ENCODE assay signal across 7 cellular contexts in the genomic region with DNA sequence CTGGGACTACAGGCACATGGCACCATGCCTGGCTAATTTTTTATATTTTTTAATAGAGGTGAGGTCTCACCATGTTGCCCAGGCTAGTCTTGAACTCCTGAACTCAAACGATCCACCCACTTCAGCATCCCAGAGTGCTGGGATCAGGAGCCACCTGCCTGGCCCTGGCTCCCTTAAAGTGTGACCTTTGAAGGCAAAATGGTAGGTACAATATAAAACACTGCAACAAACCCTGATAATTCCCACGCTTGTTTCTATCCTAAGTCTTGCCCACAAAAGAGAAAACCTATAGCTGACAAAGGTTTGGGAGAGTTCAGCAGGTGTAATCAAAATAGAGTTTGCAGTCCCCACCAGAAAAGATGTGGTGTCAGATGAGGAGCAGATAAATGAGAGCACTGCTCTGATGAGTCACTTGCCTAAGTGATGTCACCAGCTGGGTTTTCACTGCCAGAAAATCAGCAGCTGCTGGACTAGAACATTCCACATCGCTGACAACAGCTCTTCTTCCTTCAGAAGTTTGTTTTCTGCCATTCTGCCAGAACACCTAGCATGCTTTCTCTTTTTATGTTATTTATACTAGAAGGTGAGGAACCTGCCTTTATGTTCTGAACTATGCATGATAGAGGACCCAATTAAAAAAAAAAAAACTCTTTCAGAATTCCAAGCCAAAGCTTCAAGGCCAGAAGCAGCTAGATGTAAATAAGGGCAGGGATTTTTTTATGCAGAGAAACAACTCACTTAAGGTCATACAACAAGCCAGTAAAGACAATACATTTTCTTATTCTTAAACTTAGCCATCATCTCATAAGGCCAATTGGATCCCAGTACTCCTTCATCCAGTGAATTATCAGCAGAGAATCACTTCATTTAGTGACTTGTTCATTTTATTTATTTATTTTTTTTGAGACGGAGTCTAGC. TPM values are rescaled to one million over a fixed set of nuclear protein-coding genes. Genes with fewer than 3 reads are reported as not detected.
A peak's percentile ranks its signal among the peaks of the same experiment; 100 is the strongest.
DNase-seq lines count a peak whose midpoint lies in the region; ATAC-seq and TF ChIP-seq lines count a peak whose summit lies in the region.

No MANE protein-coding gene starts in this region.

- H3K4me3 ChIP-seq in osteoblast (ENCODE audit: insufficient read depth, low read length): no peak overlapping the region

- peak; percentile 88 for DNase-seq in GM03348 (ENCODE audit: low spot score)
- DNase-seq in NCI-H2196 treated with DMSO at 0.1 percent for 48 hours (lab: John Stamatoyannopoulos, UW; ENCODE audit: unreplicated experiment): peak; percentile 64
- DNase-seq in dermis microvascular lymphatic vessel endothelial cell (ENCODE audit: low read depth in 2 of 2): peak; percentile 75 to 85
- peak; percentile 93 for DNase-seq in osteoblast (ENCODE audit: insufficient read length, low spot score, missing footprints)
- DNase-seq in GOT3 (lab: John Stamatoyannopoulos, UW): no peak
- DNase-seq in WTC11 (ENCODE audit: low spot score): no peak

- peaks cover 14% of the 10 kb centered on the region for H3K9me3 Mint-ChIP-seq in WTC11

- no peak overlapping the region for H3K4me3 Mint-ChIP-seq in WTC11

- peaks cover 9% of the 10 kb centered on the region for H3K4me1 ChIP-seq in osteoblast (ENCODE audit: insufficient read depth, low read length)

- H3K36me3 ChIP-seq in osteoblast (ENCODE audit: insufficient read depth, low read length): no peaks in the 10 kb centered on the region

- TF ChIP-seq CTCF in osteoblast (IDR thresholded peaks at IDR 0.05; ENCODE audit: extremely low read depth, low read depth, low read length) (no peak), WTC11 (IDR thresholded peaks at IDR 0.05) (no peak)

- H3K27ac ChIP-seq in osteoblast (ENCODE audit: low read depth, low read length): no peak overlapping the region

- POLR2A ChIA-PET in WTC11 (lab: Charles Lee): interaction anchor here (0.7 kb wide), 1 partner anchor 58 kb away, joined by 4 read pairs; no protein-coding TSS in a partner anchor

- no peaks in the 10 kb centered on the region for H3K79me2 ChIP-seq in osteoblast (ENCODE audit: insufficient read depth, low read length)

- no peaks in the 10 kb centered on the region for H3K9me3 ChIP-seq in osteoblast (ENCODE audit: low read depth, low read length)

- ATAC-seq in HG02885 (IDR thresholded peaks at IDR 0.05; ENCODE audit: poor library complexity, unreplicated experiment) (no peak), WTC11 (no peak)

- no peak overlapping the region for H3K27ac Mint-ChIP-seq in WTC11

- CTCF ChIA-PET in WTC11 (lab: Charles Lee): interaction anchor here (0.6 kb wide), 1 partner anchor 77 kb away, joined by 6 read pairs; no protein-coding TSS in a partner anchor

- peaks cover 14% of the 10 kb centered on the region for H3K27me3 Mint-ChIP-seq in WTC11 (ENCODE audit: low read depth)

- no peak overlapping the region for H2AFZ ChIP-seq in osteoblast (ENCODE audit: low read length)

- H3K4me1 Mint-ChIP-seq in WTC11: no peaks in the 10 kb centered on the region

- H4K20me1 ChIP-seq in osteoblast (ENCODE audit: insufficient read depth, low read length): no peaks in the 10 kb centered on the region

- peaks cover 10% of the 10 kb centered on the region for H3K36me3 Mint-ChIP-seq in WTC11

- H3K27me3 ChIP-seq in osteoblast (ENCODE audit: insufficient read depth, low read length): no peaks in the 10 kb centered on the region

- peak overlapping the region; percentile 1 for H3K4me2 ChIP-seq in osteoblast (ENCODE audit: insufficient read depth, low read length)

TF ChIP-seq in WTC11, 78 proteins besides CTCF, POLR2A, EP300 and RAD21 (continues in another document):
- no peak for TF ChIP-seq ZNF232 (CRISPR knock-in tag; IDR thresholded peaks at IDR 0.05)
- TF ChIP-seq, protein P1, sequence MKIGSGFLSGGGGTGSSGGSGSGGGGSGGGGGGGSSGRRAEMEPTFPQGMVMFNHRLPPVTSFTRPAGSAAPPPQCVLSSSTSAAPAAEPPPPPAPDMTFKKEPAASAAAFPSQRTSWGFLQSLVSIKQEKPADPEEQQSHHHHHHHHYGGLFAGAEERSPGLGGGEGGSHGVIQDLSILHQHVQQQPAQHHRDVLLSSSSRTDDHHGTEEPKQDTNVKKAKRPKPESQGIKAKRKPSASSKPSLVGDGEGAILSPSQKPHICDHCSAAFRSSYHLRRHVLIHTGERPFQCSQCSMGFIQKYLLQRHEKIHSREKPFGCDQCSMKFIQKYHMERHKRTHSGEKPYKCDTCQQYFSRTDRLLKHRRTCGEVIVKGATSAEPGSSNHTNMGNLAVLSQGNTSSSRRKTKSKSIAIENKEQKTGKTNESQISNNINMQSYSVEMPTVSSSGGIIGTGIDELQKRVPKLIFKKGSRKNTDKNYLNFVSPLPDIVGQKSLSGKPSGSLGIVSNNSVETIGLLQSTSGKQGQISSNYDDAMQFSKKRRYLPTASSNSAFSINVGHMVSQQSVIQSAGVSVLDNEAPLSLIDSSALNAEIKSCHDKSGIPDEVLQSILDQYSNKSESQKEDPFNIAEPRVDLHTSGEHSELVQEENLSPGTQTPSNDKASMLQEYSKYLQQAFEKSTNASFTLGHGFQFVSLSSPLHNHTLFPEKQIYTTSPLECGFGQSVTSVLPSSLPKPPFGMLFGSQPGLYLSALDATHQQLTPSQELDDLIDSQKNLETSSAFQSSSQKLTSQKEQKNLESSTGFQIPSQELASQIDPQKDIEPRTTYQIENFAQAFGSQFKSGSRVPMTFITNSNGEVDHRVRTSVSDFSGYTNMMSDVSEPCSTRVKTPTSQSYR (CRISPR knock-in tag; IDR thresholded peaks at IDR 0.05): no peak
- TF ChIP-seq, protein P2, sequence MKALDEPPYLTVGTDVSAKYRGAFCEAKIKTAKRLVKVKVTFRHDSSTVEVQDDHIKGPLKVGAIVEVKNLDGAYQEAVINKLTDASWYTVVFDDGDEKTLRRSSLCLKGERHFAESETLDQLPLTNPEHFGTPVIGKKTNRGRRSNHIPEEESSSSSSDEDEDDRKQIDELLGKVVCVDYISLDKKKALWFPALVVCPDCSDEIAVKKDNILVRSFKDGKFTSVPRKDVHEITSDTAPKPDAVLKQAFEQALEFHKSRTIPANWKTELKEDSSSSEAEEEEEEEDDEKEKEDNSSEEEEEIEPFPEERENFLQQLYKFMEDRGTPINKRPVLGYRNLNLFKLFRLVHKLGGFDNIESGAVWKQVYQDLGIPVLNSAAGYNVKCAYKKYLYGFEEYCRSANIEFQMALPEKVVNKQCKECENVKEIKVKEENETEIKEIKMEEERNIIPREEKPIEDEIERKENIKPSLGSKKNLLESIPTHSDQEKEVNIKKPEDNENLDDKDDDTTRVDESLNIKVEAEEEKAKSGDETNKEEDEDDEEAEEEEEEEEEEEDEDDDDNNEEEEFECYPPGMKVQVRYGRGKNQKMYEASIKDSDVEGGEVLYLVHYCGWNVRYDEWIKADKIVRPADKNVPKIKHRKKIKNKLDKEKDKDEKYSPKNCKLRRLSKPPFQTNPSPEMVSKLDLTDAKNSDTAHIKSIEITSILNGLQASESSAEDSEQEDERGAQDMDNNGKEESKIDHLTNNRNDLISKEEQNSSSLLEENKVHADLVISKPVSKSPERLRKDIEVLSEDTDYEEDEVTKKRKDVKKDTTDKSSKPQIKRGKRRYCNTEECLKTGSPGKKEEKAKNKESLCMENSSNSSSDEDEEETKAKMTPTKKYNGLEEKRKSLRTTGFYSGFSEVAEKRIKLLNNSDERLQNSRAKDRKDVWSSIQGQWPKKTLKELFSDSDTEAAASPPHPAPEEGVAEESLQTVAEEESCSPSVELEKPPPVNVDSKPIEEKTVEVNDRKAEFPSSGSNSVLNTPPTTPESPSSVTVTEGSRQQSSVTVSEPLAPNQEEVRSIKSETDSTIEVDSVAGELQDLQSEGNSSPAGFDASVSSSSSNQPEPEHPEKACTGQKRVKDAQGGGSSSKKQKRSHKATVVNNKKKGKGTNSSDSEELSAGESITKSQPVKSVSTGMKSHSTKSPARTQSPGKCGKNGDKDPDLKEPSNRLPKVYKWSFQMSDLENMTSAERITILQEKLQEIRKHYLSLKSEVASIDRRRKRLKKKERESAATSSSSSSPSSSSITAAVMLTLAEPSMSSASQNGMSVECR (CRISPR knock-in tag; IDR thresholded peaks at IDR 0.05; ENCODE audit: borderline replicate concordance): no peak
- TF ChIP-seq, protein P3, sequence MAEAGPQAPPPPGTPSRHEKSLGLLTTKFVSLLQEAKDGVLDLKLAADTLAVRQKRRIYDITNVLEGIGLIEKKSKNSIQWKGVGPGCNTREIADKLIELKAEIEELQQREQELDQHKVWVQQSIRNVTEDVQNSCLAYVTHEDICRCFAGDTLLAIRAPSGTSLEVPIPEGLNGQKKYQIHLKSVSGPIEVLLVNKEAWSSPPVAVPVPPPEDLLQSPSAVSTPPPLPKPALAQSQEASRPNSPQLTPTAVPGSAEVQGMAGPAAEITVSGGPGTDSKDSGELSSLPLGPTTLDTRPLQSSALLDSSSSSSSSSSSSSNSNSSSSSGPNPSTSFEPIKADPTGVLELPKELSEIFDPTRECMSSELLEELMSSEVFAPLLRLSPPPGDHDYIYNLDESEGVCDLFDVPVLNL (CRISPR knock-in tag; IDR thresholded peaks at IDR 0.05; ENCODE audit: borderline replicate concordance, low read depth): no peak
- TF ChIP-seq JAZF1 (CRISPR knock-in tag; IDR thresholded peaks at IDR 0.05): no peak
- no peak for TF ChIP-seq KAT7 (CRISPR knock-in tag; IDR thresholded peaks at IDR 0.05; ENCODE audit: borderline replicate concordance)
- no peak for TF ChIP-seq MYBL2 (CRISPR knock-in tag; IDR thresholded peaks at IDR 0.05)
- no peak for TF ChIP-seq GTF2I (CRISPR knock-in tag; conservative IDR thresholded peaks at IDR 0.05)
- TF ChIP-seq NR1H2 (CRISPR knock-in tag; IDR thresholded peaks at IDR 0.05): no peak
- TF ChIP-seq OVOL2 (CRISPR knock-in tag; IDR thresholded peaks at IDR 0.05; ENCODE audit: borderline replicate concordance): no peak
- TF ChIP-seq CREM (CRISPR knock-in tag; IDR thresholded peaks at IDR 0.05): no peak
- TF ChIP-seq, protein P4, sequence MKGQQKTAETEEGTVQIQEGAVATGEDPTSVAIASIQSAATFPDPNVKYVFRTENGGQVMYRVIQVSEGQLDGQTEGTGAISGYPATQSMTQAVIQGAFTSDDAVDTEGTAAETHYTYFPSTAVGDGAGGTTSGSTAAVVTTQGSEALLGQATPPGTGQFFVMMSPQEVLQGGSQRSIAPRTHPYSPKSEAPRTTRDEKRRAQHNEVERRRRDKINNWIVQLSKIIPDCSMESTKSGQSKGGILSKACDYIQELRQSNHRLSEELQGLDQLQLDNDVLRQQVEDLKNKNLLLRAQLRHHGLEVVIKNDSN (CRISPR knock-in tag; IDR thresholded peaks at IDR 0.05): no peak
- no peak for TF ChIP-seq TEAD4 (CRISPR knock-in tag; IDR thresholded peaks at IDR 0.05)
- TF ChIP-seq ZNF671 (CRISPR knock-in tag; IDR thresholded peaks at IDR 0.05): no peak

RNA-seq across cellular contexts. Expression of a gene that starts 18.0 kb away (rescaled TPM):
- total RNA-seq in dermis microvascular lymphatic vessel endothelial cell: 14.4 and 18.1 TPM in 2 replicates
- 22.7 and 22.8 TPM in 2 replicates for total RNA-seq in osteoblast
- total RNA-seq in WTC11 (2021): 22.0 to 22.5 TPM (median 22.1 TPM) in 3 replicates

RNA-seq across cellular contexts. Expression of a gene that starts 19.4 kb away (rescaled TPM):
- total RNA-seq in dermis microvascular lymphatic vessel endothelial cell (168 and 199 TPM in 2 replicates), osteoblast (93.7 and 98.1 TPM in 2 replicates), WTC11 (2021) (178 to 229 TPM (median 227 TPM) in 3 replicates)

Comparison
In these comparisons a context has a peak if more than half of its experiments do, and no peak if none do; other contexts are left out.
1. DNase-seq: peak in GM03348 (single experiment), NCI-H2196 treated with DMSO at 0.1 percent for 48 hours (single experiment), dermis microvascular lymphatic vessel endothelial cell (2 of 2) and osteoblast (single experiment); none in GOT3 (single experiment) and WTC11 (single experiment).